In the genomic region with DNA sequence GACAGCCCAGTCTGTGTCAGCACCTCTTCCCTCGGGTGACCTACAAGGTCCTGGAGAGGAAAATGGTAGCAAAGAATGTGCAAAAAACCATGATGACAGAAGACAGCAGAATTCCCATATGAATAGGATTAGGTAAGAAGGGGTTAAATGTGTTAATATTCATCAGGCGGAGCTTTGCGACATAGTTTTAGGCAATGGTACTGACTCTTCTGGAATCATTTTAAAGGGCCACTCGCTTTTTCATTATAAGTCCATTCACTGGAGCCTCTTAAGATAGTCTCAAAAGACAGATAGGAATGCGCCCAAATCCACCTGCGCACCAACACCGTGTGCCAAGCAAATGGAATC, we compare ENCODE assay signal across 12 cellular contexts. TPM values are rescaled to one million over a fixed set of nuclear protein-coding genes. Genes with fewer than 3 reads are reported as not detected.
DNase-seq lines count a peak whose midpoint lies in the region; ATAC-seq and TF ChIP-seq lines count a peak whose summit lies in the region.
"Had no signal": no experiment of that assay in that cellular context is flagged by ENCODE, and none has a peak within 500 bp of the region (broad histone marks: within the 10 kb centered on the region; RNA-seq: fewer than 3 reads in every experiment).

No MANE protein-coding gene starts in this region.

- H3K4me1 Mint-ChIP-seq in nephron progenitor cell, result peaks cover 89% of the 10 kb centered on the region
- H3K4me1 Mint-ChIP-seq: activated naive CD8-positive, alpha-beta T cell treated with anti-CD3 and anti-CD28 coated beads, Interleukin-2, amount 10 ng/mL, durations not matched to agents 7 days and 5 days had no signal

- H3K27ac ChIP-seq in RWPE1 (peak overlapping the region; percentile 48), epithelial cell of prostate (peak overlapping the region; percentile 36), tibial nerve (peak overlapping the region; percentile 43 to 84 (median 72))

- peak in 1 of 2 donors; percentile 3 for TF ChIP-seq EP300 in tibial nerve (IDR thresholded peaks at IDR 0.05)

- no peaks in the 10 kb centered on the region for H3K9me3 Mint-ChIP-seq in nephron progenitor cell
- H3K9me3 Mint-ChIP-seq: activated naive CD8-positive, alpha-beta T cell treated with anti-CD3 and anti-CD28 coated beads, Interleukin-2, amount 10 ng/mL, durations not matched to agents 7 days and 5 days had no signal

- H3K4me1 ChIP-seq in tibial nerve, result peaks cover 0 to 65% (median 30%) of the 10 kb centered on the region in 4 donors

- peak overlapping the region in 2 of 4 donors; percentile 18 to 33 for H3K4me3 ChIP-seq in tibial nerve

- 37 to 41% methylated on average over 7 of the region's 7 CpGs for WGBS in tibial nerve, 2 donors

- peaks cover 3% of the 10 kb centered on the region for H3K27me3 Mint-ChIP-seq in nephron progenitor cell (ENCODE audit: low read depth, poor library complexity)
- H3K27me3 Mint-ChIP-seq: activated naive CD8-positive, alpha-beta T cell treated with anti-CD3 and anti-CD28 coated beads, Interleukin-2, amount 10 ng/mL, durations not matched to agents 7 days and 5 days had no signal

- H3K27ac Mint-ChIP-seq in nephron progenitor cell, result peak overlapping the region; percentile 34
- H3K27ac Mint-ChIP-seq: activated naive CD8-positive, alpha-beta T cell treated with anti-CD3 and anti-CD28 coated beads, Interleukin-2, amount 10 ng/mL, durations not matched to agents 7 days and 5 days had no signal

- no peak for TF ChIP-seq POLR2A in tibial nerve (IDR thresholded peaks at IDR 0.05)

- ATAC-seq in GM18861 (IDR thresholded peaks at IDR 0.05; ENCODE audit: unreplicated experiment), result no peak
- ATAC-seq: esophagus mucosa had no signal

- POLR2A ChIA-PET in RWPE1 (lab: Yijun Ruan, JAX; ENCODE audit: low non-redundant PET), result no interaction called here

- H3K27me3 ChIP-seq in tibial nerve, result no peaks in the 10 kb centered on the region

- no peaks in the 10 kb centered on the region for H3K36me3 ChIP-seq in tibial nerve

- H3K36me3 Mint-ChIP-seq in nephron progenitor cell (ENCODE audit: low read depth), result no peaks in the 10 kb centered on the region
- H3K36me3 Mint-ChIP-seq: activated naive CD8-positive, alpha-beta T cell treated with anti-CD3 and anti-CD28 coated beads, Interleukin-2, amount 10 ng/mL, durations not matched to agents 7 days and 5 days had no signal

- H3K9me3 ChIP-seq in tibial nerve, result no peaks in the 10 kb centered on the region

- no peak overlapping the region for H3K4me3 Mint-ChIP-seq in nephron progenitor cell
- H3K4me3 Mint-ChIP-seq: activated naive CD8-positive, alpha-beta T cell treated with anti-CD3 and anti-CD28 coated beads, Interleukin-2, amount 10 ng/mL, durations not matched to agents 7 days and 5 days had no signal

- DNase-seq in RWPE1 (ENCODE audit: low spot score) (no peak), epithelial cell of prostate (ENCODE audit: low read depth, low spot score) (no peak), nephron progenitor cell (no peak), tibial nerve (ENCODE audit: low spot score in 2 of 2) (no peak), posterior vena cava (ENCODE audit: low spot score) (no peak), RPMI8226 (no peak), HUDEP-2 (lab: John Stamatoyannopoulos, UW; ENCODE audit: unreplicated experiment in 76 of 76) (no peak)
- DNase-seq: activated CD4-positive, alpha-beta T cell treated with anti-CD3 and anti-CD28 coated beads, Interleukin-2, amount 50 U/mL, for 4 hours; activated naive CD8-positive, alpha-beta T cell treated with anti-CD3 and anti-CD28 coated beads, Interleukin-2, amount 10 ng/mL, durations not matched to agents 7 days and 5 days; NCI-H2107 had no signal

- TF ChIP-seq CTCF in RWPE1 (conservative IDR thresholded peaks at IDR 0.05; ENCODE audit: low read depth) (no peak), nephron progenitor cell (IDR thresholded peaks at IDR 0.05) (no peak), tibial nerve (IDR thresholded peaks at IDR 0.05) (no peak)

- intact Hi-C loops in posterior vena cava (cut with DNase I), result loop anchor here in 1 of 2 donors (10.0 kb wide), 1 partner anchor 76 kb away; no protein-coding TSS in a partner anchor

- CTCF ChIA-PET in RWPE1 (lab: Yijun Ruan, JAX), result interaction anchor here (0.6 kb wide), 1 partner anchor 1696 kb away, joined by 3 read pairs; no protein-coding TSS in a partner anchor

RNA-seq across cellular contexts. Expression of a gene that starts 38.2 kb away (rescaled TPM):
- 10 to 100 TPM; 33.0 to 47.7 (median 40.8) TPM for total RNA-seq in tibial nerve
- total RNA-seq in posterior vena cava, result 10 to 100 TPM; 34.4 to 39.9 TPM
